Comparison of ENCODE assay signal across 24 cellular contexts in genomic region chr9:121474225-121474947, GRCh38. TPM values are rescaled to one million over a fixed set of nuclear protein-coding genes. Genes with fewer than 3 reads are reported as not detected.
DNase-seq lines count a peak whose midpoint lies in the region; ATAC-seq and TF ChIP-seq lines count a peak whose summit lies in the region.
"Had no signal": no experiment of that assay in that cellular context is flagged by ENCODE, and none has a peak within 500 bp of the region (broad histone marks: within the 10 kb centered on the region; RNA-seq: fewer than 3 reads in every experiment).

No MANE protein-coding gene starts in this region.

- H3K27ac ChIP-seq in heart right ventricle (peak overlapping the region in 9 of 10 donors; percentile 71 to 82 (median 77)), mesendoderm (ENCODE audit: low read depth, low read length) (no peak overlapping the region), upper lobe of right lung (no peak overlapping the region)
- H3K27ac ChIP-seq: A549, GM23248 had no signal

- H3K4ac ChIP-seq in mesendoderm (ENCODE audit: low read depth, low read length) = no peak overlapping the region

- H3K18ac ChIP-seq in mesendoderm (ENCODE audit: low read length) = no peak overlapping the region

- no peak overlapping the region for H2BK120ac ChIP-seq in mesendoderm (ENCODE audit: low read depth, low read length)

- DNase-seq in NCI-H226 = peak; percentile 3
- DNase-seq in heart right ventricle = no peak
- peak; percentile 64 for DNase-seq in mesendoderm
- DNase-seq in upper lobe of right lung = no peak
- DNase-seq in HuH-7.5 (ENCODE audit: low spot score) = no peak
- no peak for DNase-seq in NCI-H2029 treated with DMSO at 0.1 percent for 48 hours (lab: John Stamatoyannopoulos, UW)
- DNase-seq: Caco-2; CD4-positive, alpha-beta T cell; DMS153; GF-D8; GM23248; NCI-H1105; NCI-H2081 treated with DMSO at 0.1 percent for 48 hours; NCI-H510A; NCI-H748 treated with DMSO at 0.1 percent for 48 hours; NK-92 treated with Interleukin-12 subunit alpha and Interleukin-12 subunit beta, amount 100 ng/mL, for 24 hours; SHP77 had no signal

- intact Hi-C loops in heart right ventricle (cut with DNase I) = no loop called here
- intact Hi-C loops in upper lobe of right lung (cut with DNase I) = no loop called here

- H3K56ac ChIP-seq in mesendoderm (ENCODE audit: low read length) = no peak overlapping the region

- H4K5ac ChIP-seq in mesendoderm (ENCODE audit: low read length) = no peak overlapping the region

- no peaks in the 10 kb centered on the region for H3K79me1 ChIP-seq in mesendoderm (ENCODE audit: low read length)

- no peaks in the 10 kb centered on the region for H3K79me2 ChIP-seq in mesendoderm (ENCODE audit: control insufficient read depth, insufficient read depth, low read length)

- H2BK5ac ChIP-seq in mesendoderm (ENCODE audit: low read length) = no peak overlapping the region

- WGBS in heart right ventricle, 2 donors = 43 to 61% methylated on average over 10 of the region's 10 CpGs
- no CpG with 5 or more reads among the region's 10 CpGs for WGBS in mesendoderm (ENCODE audit: extremely low coverage, insufficient coverage, low lambda C conversion rate)

- ATAC-seq in heart right ventricle (peak; percentile 48 to 91 (median 80)), upper lobe of right lung (peak; percentile 70), HG03025 (IDR thresholded peaks at IDR 0.05; ENCODE audit: low FRiP score, unreplicated experiment) (no peak)
- ATAC-seq: A549, HCT116, K562 had no signal

- no peak overlapping the region for H2BK15ac ChIP-seq in mesendoderm (replicated peaks; ENCODE audit: low read depth)

- no peak overlapping the region for H3K4me2 ChIP-seq in mesendoderm (ENCODE audit: low read length)
- H3K4me2 ChIP-seq: A549 had no signal

- no peak overlapping the region for H2AK5ac ChIP-seq in mesendoderm (ENCODE audit: low read length)

- H4K8ac ChIP-seq in mesendoderm (ENCODE audit: low read depth, low read length) = no peak overlapping the region

- no peak overlapping the region for H3K4me3 ChIP-seq in heart right ventricle
- no peak overlapping the region for H3K4me3 ChIP-seq in mesendoderm (ENCODE audit: low read length)
- H3K4me3 ChIP-seq in upper lobe of right lung = no peak overlapping the region
- H3K4me3 ChIP-seq: A549, GM23248, K562 had no signal

- H3K27me3 ChIP-seq in heart right ventricle = no peaks in the 10 kb centered on the region
- no peaks in the 10 kb centered on the region for H3K27me3 ChIP-seq in mesendoderm (ENCODE audit: insufficient read depth, low read length, poor library complexity)
- no peaks in the 10 kb centered on the region for H3K27me3 ChIP-seq in upper lobe of right lung

- H3K4me1 ChIP-seq in heart right ventricle (peaks cover 15 to 71% (median 48%) of the 10 kb centered on the region in 9 donors), mesendoderm (ENCODE audit: control insufficient read depth, low read depth, low read length) (peaks cover 3% of the 10 kb centered on the region), upper lobe of right lung (no peaks in the 10 kb centered on the region)
- H3K4me1 ChIP-seq: A549, Caco-2 had no signal

- TF ChIP-seq CTCF in heart right ventricle (IDR thresholded peaks at IDR 0.05) (no peak), upper lobe of right lung (IDR thresholded peaks at IDR 0.05) (no peak)

- no peak overlapping the region for H3K23ac ChIP-seq in mesendoderm (ENCODE audit: low read length)

- H3K36me3 ChIP-seq in heart right ventricle = no peaks in the 10 kb centered on the region
- no peaks in the 10 kb centered on the region for H3K36me3 ChIP-seq in mesendoderm (ENCODE audit: control insufficient read depth, insufficient read depth, low read length)
- H3K36me3 ChIP-seq in upper lobe of right lung = no peaks in the 10 kb centered on the region

- H3K9me3 ChIP-seq in heart right ventricle = no peaks in the 10 kb centered on the region
- H3K9me3 ChIP-seq in upper lobe of right lung = no peaks in the 10 kb centered on the region
- H3K9me3 ChIP-seq: A549, Caco-2 had no signal

- H3K9ac ChIP-seq in mesendoderm (ENCODE audit: low read length) = no peak overlapping the region
- H3K9ac ChIP-seq: GM23248 had no signal

RNA-seq across cellular contexts. Expression of gene GGTA1, which starts 25.3 kb away (rescaled TPM):
- total RNA-seq in heart right ventricle = 10 to 100 TPM in 7 of 10 donors, 1 to 10 TPM in 3; 6.0 to 42.1 (median 13.9) TPM
- polyA plus RNA-seq in heart right ventricle = 10 to 100 TPM in 1 of 2 donors, 1 to 10 TPM in 1; 3.0 to 34.9 TPM
- not detected for polyA plus RNA-seq in mesendoderm (2013, experiment 1 of 2)
- polyA plus RNA-seq in mesendoderm (2013, experiment 2 of 2) = not detected
- total RNA-seq in upper lobe of right lung = 9.5 TPM
- total RNA-seq: Caco-2; CD4-positive, alpha-beta T cell; Daoy; GM23248; K562; OCI-LY7 had no signal
- polyA plus RNA-seq: BJ, GM23248 had no signal

Comparison
In these comparisons a context has a peak if more than half of its experiments do, and no peak if none do; other contexts are left out.
1. DNase-seq: peak in NCI-H226 (single experiment) and mesendoderm (single experiment); none in heart right ventricle (0 of 2), upper lobe of right lung (single experiment), HuH-7.5 (single experiment) and NCI-H2029 treated with DMSO at 0.1 percent for 48 hours (single experiment).
2. H3K27ac ChIP-seq: peak in heart right ventricle (9 of 10); none in mesendoderm (single experiment) and upper lobe of right lung (single experiment).